1 cellular context compared by ENCODE assay signal in the genomic region with DNA sequence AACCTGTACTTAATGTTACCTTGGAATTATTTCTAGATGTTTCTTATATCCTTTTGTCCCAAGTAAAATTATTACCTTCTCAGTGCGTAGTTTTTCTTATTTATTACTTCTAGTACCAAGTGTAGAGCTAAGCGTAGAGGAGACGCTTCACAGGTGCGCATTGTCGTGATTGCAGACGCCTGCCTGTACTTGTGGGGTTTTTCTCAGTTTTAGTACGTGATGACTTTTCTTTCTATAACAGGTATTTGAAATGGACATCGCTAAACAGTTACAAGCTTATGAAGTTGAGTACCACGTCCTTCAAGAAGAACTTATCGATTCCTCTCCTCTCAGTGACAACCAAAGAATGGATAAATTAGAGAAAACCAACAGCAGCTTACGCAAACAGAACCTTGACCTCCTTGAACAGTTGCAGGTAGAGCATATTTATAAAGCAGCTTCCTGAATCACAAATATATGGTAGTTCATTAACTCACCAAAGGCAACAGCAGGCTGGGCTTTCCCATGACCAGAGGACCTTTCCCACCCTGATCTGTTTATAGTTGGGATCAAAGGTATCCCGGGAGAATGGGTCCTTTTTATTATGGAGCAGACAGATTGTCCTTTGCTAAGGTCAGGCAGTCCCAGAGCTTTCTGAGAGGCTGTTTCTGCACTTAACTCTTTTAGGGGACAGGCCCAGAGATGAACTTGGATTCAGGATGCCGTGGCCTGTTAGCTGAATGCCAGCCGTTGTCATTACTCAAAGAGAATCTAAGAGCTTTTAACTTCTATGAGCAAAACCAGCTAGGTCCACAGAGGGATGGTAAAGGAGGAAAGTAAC.
TF ChIP-seq lines count a peak whose summit lies in the region.

No MANE protein-coding gene starts in this region.

TF ChIP-seq in HepG2, 621 proteins besides CTCF, POLR2A, EP300 and RAD21 (continued from another document and continues in another):
- TF ChIP-seq, protein P1, sequence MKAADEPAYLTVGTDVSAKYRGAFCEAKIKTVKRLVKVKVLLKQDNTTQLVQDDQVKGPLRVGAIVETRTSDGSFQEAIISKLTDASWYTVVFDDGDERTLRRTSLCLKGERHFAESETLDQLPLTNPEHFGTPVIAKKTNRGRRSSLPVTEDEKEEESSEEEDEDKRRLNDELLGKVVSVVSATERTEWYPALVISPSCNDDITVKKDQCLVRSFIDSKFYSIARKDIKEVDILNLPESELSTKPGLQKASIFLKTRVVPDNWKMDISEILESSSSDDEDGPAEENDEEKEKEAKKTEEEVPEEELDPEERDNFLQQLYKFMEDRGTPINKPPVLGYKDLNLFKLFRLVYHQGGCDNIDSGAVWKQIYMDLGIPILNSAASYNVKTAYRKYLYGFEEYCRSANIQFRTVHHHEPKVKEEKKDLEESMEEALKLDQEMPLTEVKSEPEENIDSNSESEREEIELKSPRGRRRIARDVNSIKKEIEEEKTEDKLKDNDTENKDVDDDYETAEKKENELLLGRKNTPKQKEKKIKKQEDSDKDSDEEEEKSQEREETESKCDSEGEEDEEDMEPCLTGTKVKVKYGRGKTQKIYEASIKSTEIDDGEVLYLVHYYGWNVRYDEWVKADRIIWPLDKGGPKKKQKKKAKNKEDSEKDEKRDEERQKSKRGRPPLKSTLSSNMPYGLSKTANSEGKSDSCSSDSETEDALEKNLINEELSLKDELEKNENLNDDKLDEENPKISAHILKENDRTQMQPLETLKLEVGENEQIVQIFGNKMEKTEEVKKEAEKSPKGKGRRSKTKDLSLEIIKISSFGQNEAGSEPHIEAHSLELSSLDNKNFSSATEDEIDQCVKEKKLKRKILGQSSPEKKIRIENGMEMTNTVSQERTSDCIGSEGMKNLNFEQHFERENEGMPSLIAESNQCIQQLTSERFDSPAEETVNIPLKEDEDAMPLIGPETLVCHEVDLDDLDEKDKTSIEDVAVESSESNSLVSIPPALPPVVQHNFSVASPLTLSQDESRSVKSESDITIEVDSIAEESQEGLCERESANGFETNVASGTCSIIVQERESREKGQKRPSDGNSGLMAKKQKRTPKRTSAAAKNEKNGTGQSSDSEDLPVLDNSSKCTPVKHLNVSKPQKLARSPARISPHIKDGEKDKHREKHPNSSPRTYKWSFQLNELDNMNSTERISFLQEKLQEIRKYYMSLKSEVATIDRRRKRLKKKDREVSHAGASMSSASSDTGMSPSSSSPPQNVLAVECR (CRISPR knock-in tag; IDR thresholded peaks at IDR 0.05; ENCODE audit: borderline replicate concordance) = peak; percentile 47; the same call in 1 of the 2 replicates
- no peak for TF ChIP-seq MAFG (CRISPR knock-in tag; IDR thresholded peaks at IDR 0.05)
- peak; percentile 65; the same call in 1 of the 2 replicates for TF ChIP-seq ZMYM3 (CRISPR knock-in tag; IDR thresholded peaks at IDR 0.05)
- TF ChIP-seq, protein P2, sequence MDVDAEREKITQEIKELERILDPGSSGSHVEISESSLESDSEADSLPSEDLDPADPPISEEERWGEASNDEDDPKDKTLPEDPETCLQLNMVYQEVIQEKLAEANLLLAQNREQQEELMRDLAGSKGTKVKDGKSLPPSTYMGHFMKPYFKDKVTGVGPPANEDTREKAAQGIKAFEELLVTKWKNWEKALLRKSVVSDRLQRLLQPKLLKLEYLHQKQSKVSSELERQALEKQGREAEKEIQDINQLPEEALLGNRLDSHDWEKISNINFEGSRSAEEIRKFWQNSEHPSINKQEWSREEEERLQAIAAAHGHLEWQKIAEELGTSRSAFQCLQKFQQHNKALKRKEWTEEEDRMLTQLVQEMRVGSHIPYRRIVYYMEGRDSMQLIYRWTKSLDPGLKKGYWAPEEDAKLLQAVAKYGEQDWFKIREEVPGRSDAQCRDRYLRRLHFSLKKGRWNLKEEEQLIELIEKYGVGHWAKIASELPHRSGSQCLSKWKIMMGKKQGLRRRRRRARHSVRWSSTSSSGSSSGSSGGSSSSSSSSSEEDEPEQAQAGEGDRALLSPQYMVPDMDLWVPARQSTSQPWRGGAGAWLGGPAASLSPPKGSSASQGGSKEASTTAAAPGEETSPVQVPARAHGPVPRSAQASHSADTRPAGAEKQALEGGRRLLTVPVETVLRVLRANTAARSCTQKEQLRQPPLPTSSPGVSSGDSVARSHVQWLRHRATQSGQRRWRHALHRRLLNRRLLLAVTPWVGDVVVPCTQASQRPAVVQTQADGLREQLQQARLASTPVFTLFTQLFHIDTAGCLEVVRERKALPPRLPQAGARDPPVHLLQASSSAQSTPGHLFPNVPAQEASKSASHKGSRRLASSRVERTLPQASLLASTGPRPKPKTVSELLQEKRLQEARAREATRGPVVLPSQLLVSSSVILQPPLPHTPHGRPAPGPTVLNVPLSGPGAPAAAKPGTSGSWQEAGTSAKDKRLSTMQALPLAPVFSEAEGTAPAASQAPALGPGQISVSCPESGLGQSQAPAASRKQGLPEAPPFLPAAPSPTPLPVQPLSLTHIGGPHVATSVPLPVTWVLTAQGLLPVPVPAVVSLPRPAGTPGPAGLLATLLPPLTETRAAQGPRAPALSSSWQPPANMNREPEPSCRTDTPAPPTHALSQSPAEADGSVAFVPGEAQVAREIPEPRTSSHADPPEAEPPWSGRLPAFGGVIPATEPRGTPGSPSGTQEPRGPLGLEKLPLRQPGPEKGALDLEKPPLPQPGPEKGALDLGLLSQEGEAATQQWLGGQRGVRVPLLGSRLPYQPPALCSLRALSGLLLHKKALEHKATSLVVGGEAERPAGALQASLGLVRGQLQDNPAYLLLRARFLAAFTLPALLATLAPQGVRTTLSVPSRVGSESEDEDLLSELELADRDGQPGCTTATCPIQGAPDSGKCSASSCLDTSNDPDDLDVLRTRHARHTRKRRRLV (CRISPR knock-in tag; IDR thresholded peaks at IDR 0.05) = no peak
- TF ChIP-seq ZBTB39 (CRISPR knock-in tag; IDR thresholded peaks at IDR 0.05) = no peak
- no peak for TF ChIP-seq ZNF44 (CRISPR knock-in tag; IDR thresholded peaks at IDR 0.05)
- TF ChIP-seq ZKSCAN5 (CRISPR knock-in tag; IDR thresholded peaks at IDR 0.05) = no peak
- no peak for TF ChIP-seq ZNF235 (CRISPR knock-in tag; IDR thresholded peaks at IDR 0.05; ENCODE audit: borderline replicate concordance)
- no peak for TF ChIP-seq ELF4 (CRISPR knock-in tag; IDR thresholded peaks at IDR 0.05; ENCODE audit: borderline replicate concordance)
- TF ChIP-seq, protein P3, sequence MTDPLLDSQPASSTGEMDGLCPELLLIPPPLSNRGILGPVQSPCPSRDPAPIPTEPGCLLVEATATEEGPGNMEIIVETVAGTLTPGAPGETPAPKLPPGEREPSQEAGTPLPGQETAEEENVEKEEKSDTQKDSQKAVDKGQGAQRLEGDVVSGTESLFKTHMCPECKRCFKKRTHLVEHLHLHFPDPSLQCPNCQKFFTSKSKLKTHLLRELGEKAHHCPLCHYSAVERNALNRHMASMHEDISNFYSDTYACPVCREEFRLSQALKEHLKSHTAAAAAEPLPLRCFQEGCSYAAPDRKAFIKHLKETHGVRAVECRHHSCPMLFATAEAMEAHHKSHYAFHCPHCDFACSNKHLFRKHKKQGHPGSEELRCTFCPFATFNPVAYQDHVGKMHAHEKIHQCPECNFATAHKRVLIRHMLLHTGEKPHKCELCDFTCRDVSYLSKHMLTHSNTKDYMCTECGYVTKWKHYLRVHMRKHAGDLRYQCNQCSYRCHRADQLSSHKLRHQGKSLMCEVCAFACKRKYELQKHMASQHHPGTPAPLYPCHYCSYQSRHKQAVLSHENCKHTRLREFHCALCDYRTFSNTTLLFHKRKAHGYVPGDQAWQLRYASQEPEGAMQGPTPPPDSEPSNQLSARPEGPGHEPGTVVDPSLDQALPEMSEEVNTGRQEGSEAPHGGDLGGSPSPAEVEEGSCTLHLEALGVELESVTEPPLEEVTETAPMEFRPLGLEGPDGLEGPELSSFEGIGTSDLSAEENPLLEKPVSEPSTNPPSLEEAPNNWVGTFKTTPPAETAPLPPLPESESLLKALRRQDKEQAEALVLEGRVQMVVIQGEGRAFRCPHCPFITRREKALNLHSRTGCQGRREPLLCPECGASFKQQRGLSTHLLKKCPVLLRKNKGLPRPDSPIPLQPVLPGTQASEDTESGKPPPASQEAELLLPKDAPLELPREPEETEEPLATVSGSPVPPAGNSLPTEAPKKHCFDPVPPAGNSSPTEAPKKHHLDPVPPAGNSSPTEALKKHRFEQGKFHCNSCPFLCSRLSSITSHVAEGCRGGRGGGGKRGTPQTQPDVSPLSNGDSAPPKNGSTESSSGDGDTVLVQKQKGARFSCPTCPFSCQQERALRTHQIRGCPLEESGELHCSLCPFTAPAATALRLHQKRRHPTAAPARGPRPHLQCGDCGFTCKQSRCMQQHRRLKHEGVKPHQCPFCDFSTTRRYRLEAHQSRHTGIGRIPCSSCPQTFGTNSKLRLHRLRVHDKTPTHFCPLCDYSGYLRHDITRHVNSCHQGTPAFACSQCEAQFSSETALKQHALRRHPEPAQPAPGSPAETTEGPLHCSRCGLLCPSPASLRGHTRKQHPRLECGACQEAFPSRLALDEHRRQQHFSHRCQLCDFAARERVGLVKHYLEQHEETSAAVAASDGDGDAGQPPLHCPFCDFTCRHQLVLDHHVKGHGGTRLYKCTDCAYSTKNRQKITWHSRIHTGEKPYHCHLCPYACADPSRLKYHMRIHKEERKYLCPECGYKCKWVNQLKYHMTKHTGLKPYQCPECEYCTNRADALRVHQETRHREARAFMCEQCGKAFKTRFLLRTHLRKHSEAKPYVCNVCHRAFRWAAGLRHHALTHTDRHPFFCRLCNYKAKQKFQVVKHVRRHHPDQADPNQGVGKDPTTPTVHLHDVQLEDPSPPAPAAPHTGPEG (CRISPR knock-in tag; IDR thresholded peaks at IDR 0.05) = no peak
- peak; percentile 100 for TF ChIP-seq NCOA2 (CRISPR knock-in tag; IDR thresholded peaks at IDR 0.05)
- TF ChIP-seq CBX2 (IDR thresholded peaks at IDR 0.05; ENCODE audit: low read depth, low read length) = no peak
- TF ChIP-seq CBX2 (CRISPR knock-in tag; IDR thresholded peaks at IDR 0.05; ENCODE audit: low read depth) = no peak
- TF ChIP-seq, protein P4, sequence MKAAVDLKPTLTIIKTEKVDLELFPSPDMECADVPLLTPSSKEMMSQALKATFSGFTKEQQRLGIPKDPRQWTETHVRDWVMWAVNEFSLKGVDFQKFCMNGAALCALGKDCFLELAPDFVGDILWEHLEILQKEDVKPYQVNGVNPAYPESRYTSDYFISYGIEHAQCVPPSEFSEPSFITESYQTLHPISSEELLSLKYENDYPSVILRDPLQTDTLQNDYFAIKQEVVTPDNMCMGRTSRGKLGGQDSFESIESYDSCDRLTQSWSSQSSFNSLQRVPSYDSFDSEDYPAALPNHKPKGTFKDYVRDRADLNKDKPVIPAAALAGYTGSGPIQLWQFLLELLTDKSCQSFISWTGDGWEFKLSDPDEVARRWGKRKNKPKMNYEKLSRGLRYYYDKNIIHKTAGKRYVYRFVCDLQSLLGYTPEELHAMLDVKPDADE (CRISPR knock-in tag; IDR thresholded peaks at IDR 0.05) = no peak
- TF ChIP-seq TSC22D2 (CRISPR knock-in tag; IDR thresholded peaks at IDR 0.05; ENCODE audit: borderline replicate concordance) = peak; percentile 85; the same call in 1 of the 2 replicates
- no peak for TF ChIP-seq CENPT (CRISPR knock-in tag; IDR thresholded peaks at IDR 0.05; ENCODE audit: low read depth)
- TF ChIP-seq NR2F6 (IDR thresholded peaks at IDR 0.05) = peak; percentile 100
- TF ChIP-seq NR2F6 (CRISPR knock-in tag; IDR thresholded peaks at IDR 0.05) = peak; percentile 99
- TF ChIP-seq ZNF746 (CRISPR knock-in tag; IDR thresholded peaks at IDR 0.05) = peak; percentile 89; the same call in 1 of the 2 replicates
- TF ChIP-seq ZNF850 (CRISPR knock-in tag; conservative IDR thresholded peaks at IDR 0.05) = no peak
- TF ChIP-seq ZNF615 (CRISPR knock-in tag; IDR thresholded peaks at IDR 0.05; ENCODE audit: borderline replicate concordance) = no peak
- TF ChIP-seq ZNF496 (CRISPR knock-in tag; IDR thresholded peaks at IDR 0.05; ENCODE audit: insufficient replicate concordance) = no peak
- TF ChIP-seq, protein P5, sequence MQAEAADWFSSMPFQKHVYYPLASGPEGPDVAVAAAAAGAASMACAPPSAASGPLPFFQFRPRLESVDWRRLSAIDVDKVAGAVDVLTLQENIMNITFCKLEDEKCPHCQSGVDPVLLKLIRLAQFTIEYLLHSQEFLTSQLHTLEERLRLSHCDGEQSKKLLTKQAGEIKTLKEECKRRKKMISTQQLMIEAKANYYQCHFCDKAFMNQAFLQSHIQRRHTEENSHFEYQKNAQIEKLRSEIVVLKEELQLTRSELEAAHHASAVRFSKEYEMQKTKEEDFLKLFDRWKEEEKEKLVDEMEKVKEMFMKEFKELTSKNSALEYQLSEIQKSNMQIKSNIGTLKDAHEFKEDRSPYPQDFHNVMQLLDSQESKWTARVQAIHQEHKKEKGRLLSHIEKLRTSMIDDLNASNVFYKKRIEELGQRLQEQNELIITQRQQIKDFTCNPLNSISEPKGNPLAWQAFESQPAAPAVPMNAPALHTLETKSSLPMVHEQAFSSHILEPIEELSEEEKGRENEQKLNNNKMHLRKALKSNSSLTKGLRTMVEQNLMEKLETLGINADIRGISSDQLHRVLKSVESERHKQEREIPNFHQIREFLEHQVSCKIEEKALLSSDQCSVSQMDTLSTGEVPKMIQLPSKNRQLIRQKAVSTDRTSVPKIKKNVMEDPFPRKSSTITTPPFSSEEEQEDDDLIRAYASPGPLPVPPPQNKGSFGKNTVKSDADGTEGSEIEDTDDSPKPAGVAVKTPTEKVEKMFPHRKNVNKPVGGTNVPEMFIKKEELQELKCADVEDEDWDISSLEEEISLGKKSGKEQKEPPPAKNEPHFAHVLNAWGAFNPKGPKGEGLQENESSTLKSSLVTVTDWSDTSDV (CRISPR knock-in tag; IDR thresholded peaks at IDR 0.05) = no peak
- no peak for TF ChIP-seq CC2D1A (CRISPR knock-in tag; IDR thresholded peaks at IDR 0.05)
- TF ChIP-seq ZNF878 (CRISPR knock-in tag; IDR thresholded peaks at IDR 0.05) = peak; percentile 91
- peak; percentile 65 for TF ChIP-seq SP4 (CRISPR knock-in tag; IDR thresholded peaks at IDR 0.05)
- peak; percentile 93 for TF ChIP-seq GFI1 (CRISPR knock-in tag; IDR thresholded peaks at IDR 0.05; ENCODE audit: borderline replicate concordance)
- no peak for TF ChIP-seq ZNF101 (CRISPR knock-in tag; IDR thresholded peaks at IDR 0.05; ENCODE audit: borderline replicate concordance, low read depth)
- TF ChIP-seq MBD4 (IDR thresholded peaks at IDR 0.05; ENCODE audit: borderline replicate concordance, low read length) = peak; percentile 99
- TF ChIP-seq SP1 (IDR thresholded peaks at IDR 0.05) = no peak
- TF ChIP-seq SP1 (CRISPR knock-in tag; IDR thresholded peaks at IDR 0.05) = no peak
